Comparison of ENCODE assay signal across 22 cellular contexts in the genomic region with DNA sequence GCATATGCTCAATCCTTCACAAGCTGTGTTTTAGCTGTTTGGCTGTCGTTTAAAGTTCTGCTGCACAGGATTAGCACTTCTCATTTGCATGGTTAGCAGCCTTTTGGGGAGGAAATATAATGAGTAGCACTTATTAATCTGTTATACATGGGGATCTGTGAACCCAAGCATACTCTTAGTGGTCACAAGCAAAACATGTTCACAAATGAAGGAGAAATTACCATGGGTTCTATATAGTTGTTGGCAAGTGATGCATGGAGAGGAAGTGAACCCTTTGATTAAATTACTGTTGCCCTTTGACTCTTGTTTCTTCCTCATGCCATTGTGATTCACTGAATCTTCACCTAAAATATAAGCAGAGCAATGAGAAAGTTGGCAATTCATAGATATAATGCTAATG. TPM values are rescaled to one million over a fixed set of nuclear protein-coding genes. Genes with fewer than 3 reads are reported as not detected.
DNase-seq lines count a peak whose midpoint lies in the region; ATAC-seq and TF ChIP-seq lines count a peak whose summit lies in the region.
"Had no signal": no experiment of that assay in that cellular context is flagged by ENCODE, and none has a peak within 500 bp of the region (broad histone marks: within the 10 kb centered on the region; RNA-seq: fewer than 3 reads in every experiment).

No MANE protein-coding gene starts in this region.

- intact Hi-C loops in CD8-positive, alpha-beta T cell (cut with DNase I, micrococcal nuclease): no loop called here
- intact Hi-C loops in aorta (cut with DNase I): no loop called here

- H3K36me3 Mint-ChIP-seq in CD8-positive, alpha-beta T cell: peaks cover 97% of the 10 kb centered on the region

- H3K9me3 Mint-ChIP-seq in CD8-positive, alpha-beta T cell: no peaks in the 10 kb centered on the region
- H3K9me3 Mint-ChIP-seq: activated naive CD8-positive, alpha-beta T cell treated with anti-CD3 and anti-CD28 coated beads, Interleukin-2, amount 10 ng/mL, durations not matched to agents 7 days and 5 days; activated T-helper 1 cell treated with anti-CD3 and anti-CD28 coated beads, Interleukin-12 subunit alpha, Interleukin-12 subunit beta, Interleukin-2, Interleukin-4 antibody, amounts not matched to agents 30 ng/mL and 10 ng/mL and 1 ng/mL, durations not matched to agents 14 hours and 24 hours and 36 hours had no signal

- no peak overlapping the region for H3K27ac ChIP-seq in CD8-positive, alpha-beta T cell (ENCODE audit: low read depth, low read length)
- H3K27ac ChIP-seq in aorta (ENCODE audit: low read depth in 1 of 2, low read length in 2 of 2): no peak overlapping the region
- H3K27ac ChIP-seq: body of pancreas, coronary artery had no signal

- no peak for TF ChIP-seq CTCF in CD8-positive, alpha-beta T cell (IDR thresholded peaks at IDR 0.05)

- no peak overlapping the region for H3K4me3 ChIP-seq in CD8-positive, alpha-beta T cell (ENCODE audit: low read depth, low read length)
- no peak overlapping the region for H3K4me3 ChIP-seq in aorta (ENCODE audit: low read length in 2 of 2)
- H3K4me3 ChIP-seq: body of pancreas, coronary artery, HAP-1, lung had no signal

- no peak for DNase-seq in CD8-positive, alpha-beta T cell
- peak; percentile 57 for DNase-seq in kidney tubule cell (ENCODE audit: low spot score)
- no peak for DNase-seq in aorta
- DNase-seq in activated CD4-positive, alpha-beta T cell treated with anti-CD3 and anti-CD28 coated beads for 4 hours: no peak
- DNase-seq: activated naive CD8-positive, alpha-beta T cell treated with anti-CD3 and anti-CD28 coated beads, Interleukin-2, amount 10 ng/mL, durations not matched to agents 7 days and 5 days; body of pancreas; DMS79 treated with DMSO at 0.1 percent for 48 hours; KG1; NCI-H1092; NCI-H69; right cardiac atrium; T-helper 2 cell had no signal

- no peak for ATAC-seq in CD8-positive, alpha-beta T cell
- ATAC-seq in GM18909 (IDR thresholded peaks at IDR 0.05; ENCODE audit: poor library complexity, unreplicated experiment): peak; percentile 48
- peak; percentile 50 for ATAC-seq in HG03460 (IDR thresholded peaks at IDR 0.05; ENCODE audit: unreplicated experiment)
- no peak for ATAC-seq in aorta (ENCODE audit: low FRiP score)
- no peak for ATAC-seq in HG03175 (IDR thresholded peaks at IDR 0.05; ENCODE audit: unreplicated experiment)
- ATAC-seq in esophagus mucosa: no peak
- ATAC-seq: body of pancreas, Panc1, right cardiac atrium had no signal

- no peak overlapping the region for H3K4me3 Mint-ChIP-seq in CD8-positive, alpha-beta T cell
- H3K4me3 Mint-ChIP-seq: activated naive CD8-positive, alpha-beta T cell treated with anti-CD3 and anti-CD28 coated beads, Interleukin-2, amount 10 ng/mL, durations not matched to agents 7 days and 5 days; activated T-helper 1 cell treated with anti-CD3 and anti-CD28 coated beads, Interleukin-12 subunit alpha, Interleukin-12 subunit beta, Interleukin-2, Interleukin-4 antibody, amounts not matched to agents 30 ng/mL and 10 ng/mL and 1 ng/mL, durations not matched to agents 14 hours and 24 hours and 36 hours had no signal

- peaks cover 34% of the 10 kb centered on the region for H3K4me1 Mint-ChIP-seq in CD8-positive, alpha-beta T cell (ENCODE audit: low read depth)

- H3K36me3 ChIP-seq in CD8-positive, alpha-beta T cell (ENCODE audit: insufficient read depth, low read length): peaks cover 68% of the 10 kb centered on the region
- no peaks in the 10 kb centered on the region for H3K36me3 ChIP-seq in aorta (ENCODE audit: control insufficient read depth in 1 of 2, insufficient read depth in 2 of 2, low read length in 1 of 2)
- H3K36me3 ChIP-seq: HAP-1 had no signal

- peak overlapping the region; percentile 58 for H3K27ac Mint-ChIP-seq in CD8-positive, alpha-beta T cell
- H3K27ac Mint-ChIP-seq: activated naive CD8-positive, alpha-beta T cell treated with anti-CD3 and anti-CD28 coated beads, Interleukin-2, amount 10 ng/mL, durations not matched to agents 7 days and 5 days; activated T-helper 1 cell treated with anti-CD3 and anti-CD28 coated beads, Interleukin-12 subunit alpha, Interleukin-12 subunit beta, Interleukin-2, Interleukin-4 antibody, amounts not matched to agents 30 ng/mL and 10 ng/mL and 1 ng/mL, durations not matched to agents 14 hours and 24 hours and 36 hours had no signal

- H3K9me3 ChIP-seq in CD8-positive, alpha-beta T cell (ENCODE audit: low read length): no peaks in the 10 kb centered on the region
- H3K9me3 ChIP-seq in aorta (ENCODE audit: control insufficient read depth, low read length): no peaks in the 10 kb centered on the region
- H3K9me3 ChIP-seq: body of pancreas, HAP-1 had no signal

- POLR2A ChIA-PET in CD8-positive, alpha-beta T cell (lab: Charles Lee): interaction anchor here (1.0 kb wide), 1 partner anchor 284 kb away, joined by 3 read pairs; no protein-coding TSS in a partner anchor

- peaks cover under 1% of the 10 kb centered on the region for H3K4me1 ChIP-seq in CD8-positive, alpha-beta T cell (ENCODE audit: insufficient read depth, low read length)
- no peaks in the 10 kb centered on the region for H3K4me1 ChIP-seq in aorta (ENCODE audit: control insufficient read depth in 1 of 2, insufficient read depth in 2 of 2, low read length in 2 of 2)
- H3K4me1 ChIP-seq: body of pancreas, HAP-1 had no signal

- 43 to 56% methylated on average over 1 of the region's 1 CpG for WGBS in aorta, 2 donors

- H3K27me3 ChIP-seq in CD8-positive, alpha-beta T cell (ENCODE audit: insufficient read depth, low read length): no peaks in the 10 kb centered on the region
- no peaks in the 10 kb centered on the region for H3K27me3 ChIP-seq in aorta (ENCODE audit: control insufficient read depth in 1 of 2, insufficient read depth in 2 of 2, low read length in 1 of 2)
- H3K27me3 ChIP-seq: body of pancreas had no signal

- CTCF ChIA-PET in CD8-positive, alpha-beta T cell (lab: Charles Lee): no interaction called here

- H3K27me3 Mint-ChIP-seq in CD8-positive, alpha-beta T cell (ENCODE audit: low read depth): no peaks in the 10 kb centered on the region
- H3K27me3 Mint-ChIP-seq: activated naive CD8-positive, alpha-beta T cell treated with anti-CD3 and anti-CD28 coated beads, Interleukin-2, amount 10 ng/mL, durations not matched to agents 7 days and 5 days had no signal

RNA-seq across cellular contexts. Expression of a gene that starts 18.5 kb away (rescaled TPM):
- total RNA-seq in CD8-positive, alpha-beta T cell: 10 to 100 TPM; 30.8 to 32.5 TPM
- total RNA-seq in aorta (10 to 100 TPM in 1 of 2 donors, 1 to 10 TPM in 1; 5.9 to 11.8 TPM), esophagus mucosa (0.56 TPM)
- polyA plus RNA-seq in aorta: 1 to 10 TPM in 1 of 2 donors, under 1 TPM in 1; 0.23 to 1.4 TPM
- total RNA-seq: osteoblast had no signal

Comparison
In these comparisons a context has a peak if more than half of its experiments do, and no peak if none do; other contexts are left out.
1. ATAC-seq: peak in GM18909 (single experiment) and HG03460 (single experiment); none in CD8-positive, alpha-beta T cell (single experiment), aorta (single experiment), HG03175 (single experiment) and esophagus mucosa (single experiment).